ENCODE assay signal across 16 cellular contexts in the genomic region with DNA sequence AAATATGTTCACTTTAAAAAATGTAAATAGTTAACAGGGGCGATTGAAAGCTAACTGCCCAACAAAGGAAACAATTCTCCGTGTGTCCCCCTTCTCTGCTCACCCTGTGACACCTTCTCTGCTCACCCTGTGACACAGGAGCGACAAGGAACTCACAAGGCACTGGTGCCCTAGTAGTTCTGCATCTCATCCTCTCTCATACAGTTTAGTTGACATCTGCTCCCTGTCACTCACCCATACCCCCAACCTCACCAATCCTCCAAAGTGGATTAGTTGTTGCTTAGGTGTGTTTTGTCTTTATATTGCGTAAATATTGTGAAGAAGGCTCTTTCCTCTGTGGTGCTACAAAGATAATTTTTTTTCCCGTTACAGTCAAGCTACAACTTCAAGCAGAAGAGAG. TPM values are rescaled to one million over a fixed set of nuclear protein-coding genes. Genes with fewer than 3 reads are reported as not detected.
DNase-seq lines count a peak whose midpoint lies in the region; TF ChIP-seq lines count a peak whose summit lies in the region.
"Had no signal": no experiment of that assay in that cellular context is flagged by ENCODE, and none has a peak within 500 bp of the region (broad histone marks: within the 10 kb centered on the region; RNA-seq: fewer than 3 reads in every experiment).

No MANE protein-coding gene starts in this region.

- H3K36me3 ChIP-seq in SJSA1 (peaks cover 51% of the 10 kb centered on the region), osteoblast (ENCODE audit: insufficient read depth, low read length) (peaks cover 44% of the 10 kb centered on the region)

- peaks cover 75% of the 10 kb centered on the region for H3K79me2 ChIP-seq in osteoblast (ENCODE audit: insufficient read depth, low read length)

- H3K27ac ChIP-seq in AG04450 (ENCODE audit: low read depth, low read length) (peak overlapping the region; percentile 34), SJSA1 (0 out of 2 replicates have a peak overlapping the region, but pooled peaks have one; percentile 12), osteoblast (ENCODE audit: low read depth, low read length) (peak overlapping the region; percentile 67)
- H3K27ac ChIP-seq: SJCRH30 had no signal

- H3K4me2 ChIP-seq in osteoblast (ENCODE audit: insufficient read depth, low read length), result no peak overlapping the region

- peaks cover 33% of the 10 kb centered on the region for H3K4me1 ChIP-seq in SJSA1 (replicated peaks)
- peaks cover 57% of the 10 kb centered on the region for H3K4me1 ChIP-seq in osteoblast (ENCODE audit: insufficient read depth, low read length)
- H3K4me1 ChIP-seq: SJCRH30 had no signal

- no peak overlapping the region for H2AFZ ChIP-seq in osteoblast (ENCODE audit: low read length)

- H3K4me3 ChIP-seq in AG04450 (ENCODE audit: low read depth, low read length) (no peak overlapping the region), SJSA1 (no peak overlapping the region), osteoblast (ENCODE audit: insufficient read depth, low read length) (no peak overlapping the region)
- H3K4me3 ChIP-seq: SJCRH30 had no signal

- peaks cover 3% of the 10 kb centered on the region for H4K20me1 ChIP-seq in osteoblast (ENCODE audit: insufficient read depth, low read length)

- CTCF ChIA-PET in AG04450 (lab: Charles Lee), result interaction anchor here (1.0 to 2.4 kb wide), 4 partner anchors 15 to 159 kb away, joined by 4 to 12 read pairs (median 4); no protein-coding TSS in a partner anchor
- CTCF ChIA-PET in HEK293T (lab: Yijun Ruan, JAX), result interaction anchor here (0.6 to 0.7 kb wide), 2 partner anchors 56 to 118 kb away, joined by 3 read pairs; no protein-coding TSS in a partner anchor

- POLR2A ChIA-PET in AG04450 (lab: Yijun Ruan, JAX) (no interaction called here), HEK293T (lab: Yijun Ruan, JAX) (no interaction called here)

- H3K9me3 ChIP-seq in AG04450 (ENCODE audit: control insufficient read depth, insufficient read depth, low read length), result peaks cover 7% of the 10 kb centered on the region
- no peaks in the 10 kb centered on the region for H3K9me3 ChIP-seq in SJSA1 (replicated peaks)
- no peaks in the 10 kb centered on the region for H3K9me3 ChIP-seq in osteoblast (ENCODE audit: low read depth, low read length)

- H3K27me3 ChIP-seq in AG04450 (ENCODE audit: control insufficient read depth, insufficient read depth, low read length) (no peaks in the 10 kb centered on the region), SJSA1 (replicated peaks) (no peaks in the 10 kb centered on the region), osteoblast (ENCODE audit: insufficient read depth, low read length) (no peaks in the 10 kb centered on the region)
- H3K27me3 ChIP-seq: SJCRH30 had no signal

- TF ChIP-seq CTCF in AG04450 (IDR thresholded peaks at IDR 0.05; ENCODE audit: low read depth, low read length), result no peak
- TF ChIP-seq CTCF in osteoblast (IDR thresholded peaks at IDR 0.05; ENCODE audit: extremely low read depth, low read depth, low read length), result no peak

- DNase-seq in AG04450 (ENCODE audit: low read depth, low spot score) (no peak), HEK293T (ENCODE audit: extremely low spot score) (no peak), SJSA1 (ENCODE audit: low read depth in 1 of 2, low spot score in 2 of 2) (no peak), osteoblast (ENCODE audit: insufficient read length, low spot score, missing footprints) (no peak), NCI-H748 treated with DMSO at 0.1 percent for 48 hours (lab: John Stamatoyannopoulos, UW) (no peak), T-helper 1 cell (no peak), HPDE6-E6E7 (ENCODE audit: extremely low spot score) (no peak)
- no peak for DNase-seq in activated CD4-positive, alpha-beta T cell treated with anti-CD3 and anti-CD28 coated beads for 48 hours
- DNase-seq: ACHN, DND-41, NCI-H1930, NCI-H345, NCI-H526, SJCRH30, SW 1271 had no signal

TF ChIP-seq in HEK293T, 16 proteins besides CTCF, POLR2A, EP300 and RAD21:
- TF ChIP-seq BHLHE40 (IDR thresholded peaks at IDR 0.05; ENCODE audit: borderline replicate concordance) (no peak), PKNOX1 (IDR thresholded peaks at IDR 0.05) (0 out of 2 replicates have a peak, but pooled peaks have one; percentile 9), L3MBTL2 (conservative IDR thresholded peaks at IDR 0.05) (no peak)

RNA-seq across cellular contexts. Expression of gene NUDT6, which starts 46.4 kb away (rescaled TPM):
- polyA plus RNA-seq in AG04450 (2011; rRNA removed), result 5.1 and 5.9 TPM in 2 replicates
- 2.1 and 3.7 TPM in 2 replicates for polyA minus RNA-seq in AG04450 (2011; rRNA and poly(A)+ RNA removed)
- total RNA-seq in SJSA1 (2014; rRNA removed; shearing (Covaris generic)), result 11.1 and 13.7 TPM in 2 replicates
- total RNA-seq in osteoblast, result 6.2 and 7.4 TPM in 2 replicates

RNA-seq across cellular contexts. Expression of gene FGF2, which starts 49.3 kb away (rescaled TPM):
- polyA plus RNA-seq in AG04450 (2011; rRNA removed), result 18.4 and 25.1 TPM in 2 replicates
- 19.3 and 27.6 TPM in 2 replicates for polyA minus RNA-seq in AG04450 (2011; rRNA and poly(A)+ RNA removed)
- 34.9 and 42.9 TPM in 2 replicates for total RNA-seq in SJSA1 (2014; rRNA removed; shearing (Covaris generic))
- 69.2 and 86.5 TPM in 2 replicates for total RNA-seq in osteoblast
- polyA plus RNA-seq: CD14-positive monocyte had no signal

Comparison
In these comparisons a context has a peak if more than half of its experiments do, and no peak if none do; other contexts are left out.
1. H3K27ac ChIP-seq: peak in every context shown above with its lines; median percentile 67 in osteoblast; 34 in AG04450; 12 in SJSA1.